ENCODE assay signal across 8 cellular contexts in genomic region chr1:206769331-206769731, GRCh38.
DNase-seq lines count a peak whose midpoint lies in the region; ATAC-seq lines count a peak whose summit lies in the region.

No MANE protein-coding gene starts in this region.

- H3K4me3 Mint-ChIP-seq in stimulated activated effector memory CD8-positive, alpha-beta T cell treated with anti-CD3 and anti-CD28 coated beads, Interleukin-12 subunit alpha, Interleukin-12 subunit beta, amount 100 ng/mL, for 72 hours: peak overlapping the region; percentile 55

- peaks cover 83% of the 10 kb centered on the region for H3K4me1 Mint-ChIP-seq in stimulated activated effector memory CD8-positive, alpha-beta T cell treated with anti-CD3 and anti-CD28 coated beads, Interleukin-12 subunit alpha, Interleukin-12 subunit beta, amount 100 ng/mL, for 72 hours

- ATAC-seq in HG03039 (IDR thresholded peaks at IDR 0.05; ENCODE audit: unreplicated experiment): peak; percentile 51
- peak; percentile 90 for ATAC-seq in stimulated activated effector memory CD8-positive, alpha-beta T cell treated with anti-CD3 and anti-CD28 coated beads, Interleukin-12 subunit alpha, Interleukin-12 subunit beta, amount 100 ng/mL, for 72 hours

- H3K9me3 Mint-ChIP-seq in stimulated activated effector memory CD8-positive, alpha-beta T cell treated with anti-CD3 and anti-CD28 coated beads, Interleukin-12 subunit alpha, Interleukin-12 subunit beta, amount 100 ng/mL, for 72 hours: no peaks in the 10 kb centered on the region

- no peak overlapping the region for H3K27ac Mint-ChIP-seq in stimulated activated effector memory CD8-positive, alpha-beta T cell treated with anti-CD3 and anti-CD28 coated beads, Interleukin-12 subunit alpha, Interleukin-12 subunit beta, amount 100 ng/mL, for 72 hours

- DNase-seq in DMS53 (lab: John Stamatoyannopoulos, UW) (peak; percentile 25), DMS53 treated with DMSO at 0.1 percent for 48 hours (lab: John Stamatoyannopoulos, UW; ENCODE audit: unreplicated experiment) (no peak), NCI-H187 (lab: John Stamatoyannopoulos, UW) (no peak), hypothalamus (lab: John Stamatoyannopoulos, UW) (no peak), SHP77 treated with DMSO at 0.1 percent for 48 hours (lab: John Stamatoyannopoulos, UW) (no peak)
- peak; percentile 45 for DNase-seq in activated T-cell treated with anti-CD3 and anti-CD28 coated beads, Interleukin-2, amount 50 U/mL, for 1 hour
- DNase-seq in stimulated activated effector memory CD8-positive, alpha-beta T cell treated with anti-CD3 and anti-CD28 coated beads, Interleukin-12 subunit alpha, Interleukin-12 subunit beta, amount 100 ng/mL, for 72 hours (ENCODE audit: low spot score in 2 of 2): peak; percentile 52 to 83

- peaks cover 22% of the 10 kb centered on the region for H3K36me3 Mint-ChIP-seq in stimulated activated effector memory CD8-positive, alpha-beta T cell treated with anti-CD3 and anti-CD28 coated beads, Interleukin-12 subunit alpha, Interleukin-12 subunit beta, amount 100 ng/mL, for 72 hours

Comparison
In these comparisons a context has a peak if more than half of its experiments do, and no peak if none do; other contexts are left out.
1. DNase-seq: peak in DMS53 (single experiment), activated T-cell treated with anti-CD3 and anti-CD28 coated beads, Interleukin-2, amount 50 U/mL, for 1 hour (single experiment) and stimulated activated effector memory CD8-positive, alpha-beta T cell treated with anti-CD3 and anti-CD28 coated beads, Interleukin-12 subunit alpha, Interleukin-12 subunit beta, amount 100 ng/mL, for 72 hours (2 of 2); none in DMS53 treated with DMSO at 0.1 percent for 48 hours (single experiment), NCI-H187 (0 of 2), hypothalamus (0 of 51) and SHP77 treated with DMSO at 0.1 percent for 48 hours (single experiment).